ENCODE assay signal across 10 cellular contexts in the genomic region with DNA sequence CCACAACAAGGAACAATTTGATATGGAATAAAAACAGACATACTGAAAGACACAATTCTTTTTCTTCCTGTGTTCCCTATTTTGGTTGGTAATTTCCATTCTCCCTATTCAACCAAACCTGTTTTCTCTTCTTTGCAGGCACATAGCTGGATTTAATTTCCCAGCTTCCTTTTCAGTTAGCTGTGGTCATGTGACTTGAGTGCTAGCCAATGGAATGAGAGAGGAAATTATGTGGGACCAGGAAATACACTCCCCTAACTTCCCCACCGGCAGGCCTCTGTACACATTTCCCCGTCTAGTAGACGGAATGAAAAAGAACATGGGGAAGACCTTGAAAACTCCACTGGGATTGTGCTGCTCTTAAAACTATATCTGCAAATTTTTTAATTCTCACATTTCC.
"Had no signal": no experiment of that assay in that cellular context is flagged by ENCODE, and none has a peak within 500 bp of the region (broad histone marks: within the 10 kb centered on the region; RNA-seq: fewer than 3 reads in every experiment).

No MANE protein-coding gene starts in this region.

- H3K27ac Mint-ChIP-seq: GM23338, H9, HFFc6 had no signal

- H3K9me3 ChIP-seq: HAP-1 had no signal

- H3K4me3 Mint-ChIP-seq: GM23338, H9, HFFc6 had no signal

- ATAC-seq: GM23338, HCT116 had no signal

- FAIRE-seq: H1, H54 had no signal

- H2AFZ ChIP-seq: GM23248, GM23338 had no signal

- H3K4me1 ChIP-seq: HAP-1 had no signal

- H3K4me2 ChIP-seq: GM23338 had no signal

- H3K27ac ChIP-seq: GM23248 had no signal

- DNase-seq: GM23248, GOT3, H9, HCEC 1CT, HFFc6 had no signal

- H3K36me3 ChIP-seq: HAP-1 had no signal

- H3K9ac ChIP-seq: GM23248 had no signal

- H3K4me3 ChIP-seq: GM23248, GM23338, HAP-1 had no signal
